Comparison of ENCODE assay signal across 16 cellular contexts in genomic region chr2:171139860-171140259, GRCh38. TPM values are rescaled to one million over a fixed set of nuclear protein-coding genes. Genes with fewer than 3 reads are reported as not detected.
DNase-seq lines count a peak whose midpoint lies in the region; ATAC-seq and TF ChIP-seq lines count a peak whose summit lies in the region.
"Had no signal": no experiment of that assay in that cellular context is flagged by ENCODE, and none has a peak within 500 bp of the region (broad histone marks: within the 10 kb centered on the region; RNA-seq: fewer than 3 reads in every experiment).

No MANE protein-coding gene starts in this region.

- no peak overlapping the region for H2AK5ac ChIP-seq in mesendoderm (ENCODE audit: low read length)

- no peak overlapping the region for H4K8ac ChIP-seq in mesendoderm (ENCODE audit: low read depth, low read length)

- ATAC-seq in CD4-positive, alpha-beta T cell (ENCODE audit: poor library complexity) = peak; percentile 21
- no peak for ATAC-seq in central memory CD8-positive, alpha-beta T cell (replicated peaks; ENCODE audit: extremely low read depth, poor library complexity, severe bottlenecking)
- ATAC-seq in HG03039 (IDR thresholded peaks at IDR 0.05; ENCODE audit: unreplicated experiment) = no peak
- ATAC-seq: CD8-positive, alpha-beta T cell; PC-3 had no signal

- H3K27me3 ChIP-seq in CD4-positive, alpha-beta T cell (ENCODE audit: control insufficient read depth, insufficient read depth, low read length) = no peaks in the 10 kb centered on the region
- no peaks in the 10 kb centered on the region for H3K27me3 ChIP-seq in HUES48 (ENCODE audit: control insufficient read depth, insufficient read depth, low read length)
- H3K27me3 ChIP-seq in mesendoderm (ENCODE audit: insufficient read depth, low read length, poor library complexity) = no peaks in the 10 kb centered on the region
- H3K27me3 ChIP-seq: MG63 had no signal

- H2BK5ac ChIP-seq in mesendoderm (ENCODE audit: low read length) = no peak overlapping the region

- POLR2A ChIA-PET in CD4-positive, alpha-beta T cell (lab: Charles Lee) = no interaction called here

- H3K56ac ChIP-seq in mesendoderm (ENCODE audit: low read length) = no peak overlapping the region

- no peaks in the 10 kb centered on the region for H3K9me3 ChIP-seq in CD4-positive, alpha-beta T cell (ENCODE audit: control insufficient read depth, low read length)
- H3K9me3 ChIP-seq in HUES48 (ENCODE audit: control insufficient read depth, insufficient read depth, low read length) = no peaks in the 10 kb centered on the region
- H3K9me3 ChIP-seq: HAP-1, MG63 had no signal

- H3K4me3 Mint-ChIP-seq in CD4-positive, alpha-beta T cell = peak overlapping the region; percentile 47
- no peak overlapping the region for H3K4me3 Mint-ChIP-seq in central memory CD8-positive, alpha-beta T cell
- H3K4me3 Mint-ChIP-seq: CD8-positive, alpha-beta T cell had no signal

- no peak overlapping the region for H3K27ac Mint-ChIP-seq in CD4-positive, alpha-beta T cell
- peak overlapping the region; percentile 30 for H3K27ac Mint-ChIP-seq in central memory CD8-positive, alpha-beta T cell (ENCODE audit: low read depth)
- H3K27ac Mint-ChIP-seq: CD8-positive, alpha-beta T cell had no signal

- H3K18ac ChIP-seq in mesendoderm (ENCODE audit: low read length) = no peak overlapping the region

- H3K79me1 ChIP-seq in mesendoderm (ENCODE audit: low read length) = peaks cover 2% of the 10 kb centered on the region

- H3K79me2 ChIP-seq in mesendoderm (ENCODE audit: control insufficient read depth, insufficient read depth, low read length) = peaks cover 60% of the 10 kb centered on the region

- H3K36me3 ChIP-seq in HUES48 (ENCODE audit: control insufficient read depth, insufficient read depth, low read length) (no peaks in the 10 kb centered on the region), mesendoderm (ENCODE audit: control insufficient read depth, insufficient read depth, low read length) (no peaks in the 10 kb centered on the region)
- H3K36me3 ChIP-seq: HAP-1, MG63 had no signal

- DNase-seq in CD4-positive, alpha-beta T cell = no peak
- DNase-seq in central memory CD8-positive, alpha-beta T cell (ENCODE audit: low spot score in 2 of 2) = no peak
- DNase-seq in mesendoderm (peak; percentile 94), NCI-H2196 (lab: John Stamatoyannopoulos, UW; ENCODE audit: unreplicated experiment) (no peak), cerebellar nuclear complex (lab: John Stamatoyannopoulos, UW) (no peak)
- DNase-seq in activated CD4-positive, CD25-positive, alpha-beta regulatory T cell treated with anti-CD3 and anti-CD28 coated beads, Interleukin-2, amount 50 U/mL, for 72 hours = no peak
- DNase-seq: AML-193; CD8-positive, alpha-beta T cell; MG63; NCI-H1092 treated with DMSO at 0.1 percent for 48 hours; NCI-H187; NCI-H446; PC-3 had no signal

- H3K27ac ChIP-seq in CD4-positive, alpha-beta T cell (ENCODE audit: low read depth, low read length) = no peak overlapping the region
- H3K27ac ChIP-seq in HUES48 (ENCODE audit: low read depth, low read length) = peak overlapping the region; percentile 66
- H3K27ac ChIP-seq in mesendoderm (ENCODE audit: low read depth, low read length) = no peak overlapping the region

- H3K36me3 Mint-ChIP-seq in CD4-positive, alpha-beta T cell (ENCODE audit: low read depth) = peaks cover 3% of the 10 kb centered on the region
- H3K36me3 Mint-ChIP-seq in central memory CD8-positive, alpha-beta T cell (ENCODE audit: insufficient read depth) = peaks cover under 1% of the 10 kb centered on the region

- H3K27me3 Mint-ChIP-seq in CD4-positive, alpha-beta T cell = no peaks in the 10 kb centered on the region
- no peaks in the 10 kb centered on the region for H3K27me3 Mint-ChIP-seq in central memory CD8-positive, alpha-beta T cell

- H3K4me3 ChIP-seq in HUES48 (ENCODE audit: low read depth, low read length) (no peak overlapping the region), mesendoderm (ENCODE audit: low read length) (no peak overlapping the region)
- H3K4me3 ChIP-seq: HAP-1, MG63 had no signal

- no CpG with 5 or more reads among the region's 9 CpGs for WGBS in mesendoderm (ENCODE audit: extremely low coverage, insufficient coverage, low lambda C conversion rate)

- no peak overlapping the region for H2BK120ac ChIP-seq in mesendoderm (ENCODE audit: low read depth, low read length)

- H3K4me2 ChIP-seq in mesendoderm (ENCODE audit: low read length) = no peak overlapping the region

- CTCF ChIA-PET in CD4-positive, alpha-beta T cell (lab: Charles Lee) = no interaction called here

- H4K5ac ChIP-seq in mesendoderm (ENCODE audit: low read length) = no peak overlapping the region

- H3K4me1 ChIP-seq in HUES48 (ENCODE audit: control insufficient read depth, insufficient read depth, low read length) (peaks cover 34% of the 10 kb centered on the region), mesendoderm (ENCODE audit: control insufficient read depth, low read depth, low read length) (peaks cover 8% of the 10 kb centered on the region)

- no peak for TF ChIP-seq CTCF in CD4-positive, alpha-beta T cell (IDR thresholded peaks at IDR 0.05)

- no peak overlapping the region for H2BK15ac ChIP-seq in mesendoderm (replicated peaks; ENCODE audit: low read depth)

- H3K4me1 Mint-ChIP-seq in CD4-positive, alpha-beta T cell (ENCODE audit: low read depth) = peaks cover 92% of the 10 kb centered on the region
- peaks cover 63% of the 10 kb centered on the region for H3K4me1 Mint-ChIP-seq in central memory CD8-positive, alpha-beta T cell

- H3K9me3 Mint-ChIP-seq in CD4-positive, alpha-beta T cell = no peaks in the 10 kb centered on the region
- H3K9me3 Mint-ChIP-seq in central memory CD8-positive, alpha-beta T cell = no peaks in the 10 kb centered on the region
- H3K9me3 Mint-ChIP-seq: CD8-positive, alpha-beta T cell had no signal

- intact Hi-C loops in CD4-positive, alpha-beta T cell (cut with DNase I, micrococcal nuclease) = loop anchor here in 1 of 2 experiments (5.0 kb wide), 1 partner anchor 33 kb away; no protein-coding TSS in a partner anchor

- H3K9ac ChIP-seq in HUES48 (ENCODE audit: low read depth, low read length) = no peak overlapping the region
- H3K9ac ChIP-seq in mesendoderm (ENCODE audit: low read length) = no peak overlapping the region

- no peak overlapping the region for H3K23ac ChIP-seq in mesendoderm (ENCODE audit: low read length)

- no peak overlapping the region for H3K4ac ChIP-seq in mesendoderm (ENCODE audit: low read depth, low read length)

RNA-seq across cellular contexts. Expression of gene TLK1, which starts 20.8 kb away (rescaled TPM):
- 100 to 1,000 TPM; 135 to 138 TPM for total RNA-seq in CD4-positive, alpha-beta T cell
- 51.8 TPM for polyA plus RNA-seq in mesendoderm (2013, experiment 1 of 2)
- polyA plus RNA-seq in mesendoderm (2013, experiment 2 of 2) = 50.9 TPM
